ENCODE assay signal across 1 cellular context in the genomic region with DNA sequence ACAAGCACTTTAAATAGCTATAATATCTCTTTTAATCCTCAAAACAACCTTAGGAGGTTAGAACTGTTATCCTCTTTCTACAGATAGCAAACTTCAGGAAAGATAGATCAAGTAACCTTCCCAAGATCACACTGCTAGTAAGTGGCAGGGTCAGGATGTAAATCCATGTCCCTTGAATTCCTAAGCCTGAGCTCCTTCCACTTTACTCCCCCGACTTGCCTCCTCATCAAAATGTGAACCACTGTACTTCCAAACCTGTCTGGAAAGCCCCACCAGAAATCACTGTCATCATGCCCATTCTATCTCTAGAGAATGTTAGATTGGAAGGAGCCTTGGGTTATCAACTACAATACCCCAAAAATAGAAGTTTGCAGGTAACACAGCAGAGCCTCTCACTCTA.
TF ChIP-seq lines count a peak whose summit lies in the region.

No MANE protein-coding gene starts in this region.

TF ChIP-seq in IMR-90, 13 proteins besides CTCF, POLR2A, EP300 and RAD21 (continued from another document):
- TF ChIP-seq, protein P1, sequence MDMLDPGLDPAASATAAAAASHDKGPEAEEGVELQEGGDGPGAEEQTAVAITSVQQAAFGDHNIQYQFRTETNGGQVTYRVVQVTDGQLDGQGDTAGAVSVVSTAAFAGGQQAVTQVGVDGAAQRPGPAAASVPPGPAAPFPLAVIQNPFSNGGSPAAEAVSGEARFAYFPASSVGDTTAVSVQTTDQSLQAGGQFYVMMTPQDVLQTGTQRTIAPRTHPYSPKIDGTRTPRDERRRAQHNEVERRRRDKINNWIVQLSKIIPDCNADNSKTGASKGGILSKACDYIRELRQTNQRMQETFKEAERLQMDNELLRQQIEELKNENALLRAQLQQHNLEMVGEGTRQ (IDR thresholded peaks at IDR 0.05; ENCODE audit: low read depth, low read length): no peak
- TF ChIP-seq FOS (IDR thresholded peaks at IDR 0.05; ENCODE audit: low read depth, low read length) (no peak), BHLHE40 (IDR thresholded peaks at IDR 0.05; ENCODE audit: low read depth, low read length) (no peak), SMC3 (IDR thresholded peaks at IDR 0.05; ENCODE audit: low read depth, low read length) (no peak), MXI1 (IDR thresholded peaks at IDR 0.05; ENCODE audit: borderline replicate concordance, low read depth, low read length) (no peak), CEBPB (IDR thresholded peaks at IDR 0.05; ENCODE audit: low read depth, low read length) (no peak), NFE2L2 (IDR thresholded peaks at IDR 0.05; ENCODE audit: low read depth, low read length) (no peak), RCOR1 (IDR thresholded peaks at IDR 0.05; ENCODE audit: insufficient replicate concordance, low read length) (no peak)
